ENCODE assay signal across 10 cellular contexts in the genomic region with DNA sequence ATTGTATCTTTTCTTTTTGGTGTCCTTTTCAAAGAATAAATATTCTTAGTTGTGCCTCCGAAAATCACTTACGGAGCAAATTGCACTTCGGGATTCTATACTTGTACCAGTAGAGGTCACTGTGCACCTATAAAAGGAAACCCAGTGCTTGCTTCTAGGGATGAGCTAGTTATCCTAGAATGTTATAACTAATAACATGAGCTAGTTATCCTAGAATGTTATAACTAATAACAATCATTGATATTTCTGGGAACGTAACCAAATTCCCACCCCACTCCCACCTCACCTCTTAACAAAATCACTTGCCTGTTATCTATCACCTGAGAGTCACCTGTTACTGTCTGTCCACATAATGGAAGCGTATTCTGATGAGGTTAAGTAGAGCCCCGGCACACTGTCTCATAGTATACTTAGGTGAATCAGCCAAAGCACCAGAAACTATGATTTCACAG.
DNase-seq lines count a peak whose midpoint lies in the region; ATAC-seq and TF ChIP-seq lines count a peak whose summit lies in the region.
"Had no signal": no experiment of that assay in that cellular context is flagged by ENCODE, and none has a peak within 500 bp of the region (broad histone marks: within the 10 kb centered on the region; RNA-seq: fewer than 3 reads in every experiment).

No MANE protein-coding gene starts in this region.

- no peak overlapping the region for H3K4me3 Mint-ChIP-seq in activated T-helper 2 cell treated with anti-CD3 and anti-CD28 coated beads, Interferon-gamma antibody, Interleukin-2, Interleukin-4, amounts not matched to agents 10 μg/mL and 5 μg/mL and 100 μg/mL, durations not matched to agents 14 hours and 24 hours and 36 hours (ENCODE audit: low read depth)
- H3K4me3 Mint-ChIP-seq: IgD-negative memory B cell had no signal

- no peak for ATAC-seq in GM19467 (IDR thresholded peaks at IDR 0.05; ENCODE audit: unreplicated experiment)

- H3K9me3 Mint-ChIP-seq in activated T-helper 2 cell treated with anti-CD3 and anti-CD28 coated beads, Interferon-gamma antibody, Interleukin-2, Interleukin-4, amounts not matched to agents 10 μg/mL and 5 μg/mL and 100 μg/mL, durations not matched to agents 14 hours and 24 hours and 36 hours = no peaks in the 10 kb centered on the region
- H3K9me3 Mint-ChIP-seq: IgD-negative memory B cell had no signal

- peak; percentile 32 for TF ChIP-seq CTCF in GM13977 (IDR thresholded peaks at IDR 0.05; ENCODE audit: extremely low read depth, insufficient read depth, missing control alignments)
- TF ChIP-seq CTCF in choroid plexus epithelial cell (conservative IDR thresholded peaks at IDR 0.05; ENCODE audit: low read depth, low read length) = peak; percentile 71

- intact Hi-C loops in activated T-helper 2 cell treated with anti-CD3 and anti-CD28 coated beads, Interferon-gamma antibody, Interleukin-2, Interleukin-4, amounts not matched to agents 10 μg/mL and 5 μg/mL and 100 μg/mL, durations not matched to agents 14 hours and 24 hours and 36 hours (cut with micrococcal nuclease) = loop anchor here (1.0 kb wide), 1 partner anchor 306 kb away; no protein-coding TSS in a partner anchor

- peak; percentile 76 for DNase-seq in Ammon's horn (ENCODE audit: low spot score)
- peak; percentile 17 for DNase-seq in GM13977 (ENCODE audit: low spot score)
- peak; percentile 42 to 75 for DNase-seq in NCI-H526 (lab: John Stamatoyannopoulos, UW)
- DNase-seq in choroid plexus epithelial cell (ENCODE audit: low read depth) = peak; percentile 79
- peak; percentile 83 for DNase-seq in medulla oblongata (ENCODE audit: extremely low spot score)
- DNase-seq in GOT3 (lab: John Stamatoyannopoulos, UW) = no peak
- no peak for DNase-seq in activated T-helper 2 cell treated with anti-CD3 and anti-CD28 coated beads, Interferon-gamma antibody, Interleukin-2, Interleukin-4, amounts not matched to agents 10 μg/mL and 5 μg/mL and 100 μg/mL, durations not matched to agents 14 hours and 24 hours and 36 hours (ENCODE audit: low spot score)
- DNase-seq: left cardiac atrium had no signal

- H3K36me3 Mint-ChIP-seq in activated T-helper 2 cell treated with anti-CD3 and anti-CD28 coated beads, Interferon-gamma antibody, Interleukin-2, Interleukin-4, amounts not matched to agents 10 μg/mL and 5 μg/mL and 100 μg/mL, durations not matched to agents 14 hours and 24 hours and 36 hours (ENCODE audit: low read depth) = peaks cover 3% of the 10 kb centered on the region

- no peaks in the 10 kb centered on the region for H3K27me3 Mint-ChIP-seq in activated T-helper 2 cell treated with anti-CD3 and anti-CD28 coated beads, Interferon-gamma antibody, Interleukin-2, Interleukin-4, amounts not matched to agents 10 μg/mL and 5 μg/mL and 100 μg/mL, durations not matched to agents 14 hours and 24 hours and 36 hours (ENCODE audit: low read depth)
- H3K27me3 Mint-ChIP-seq: IgD-negative memory B cell had no signal

- H3K27ac Mint-ChIP-seq in activated T-helper 2 cell treated with anti-CD3 and anti-CD28 coated beads, Interferon-gamma antibody, Interleukin-2, Interleukin-4, amounts not matched to agents 10 μg/mL and 5 μg/mL and 100 μg/mL, durations not matched to agents 14 hours and 24 hours and 36 hours = no peak overlapping the region
- H3K27ac Mint-ChIP-seq: IgD-negative memory B cell had no signal

- in situ Hi-C loops in GM13977 (cut with MboI; ENCODE audit: low pct_unique_long_range_greater_than_20kb, low sequenced_read_pairs, unreplicated experiment) = no loop called here

- H3K4me3 ChIP-seq in choroid plexus epithelial cell (ENCODE audit: low read depth, low read length) = no peak overlapping the region

- H3K4me1 Mint-ChIP-seq in activated T-helper 2 cell treated with anti-CD3 and anti-CD28 coated beads, Interferon-gamma antibody, Interleukin-2, Interleukin-4, amounts not matched to agents 10 μg/mL and 5 μg/mL and 100 μg/mL, durations not matched to agents 14 hours and 24 hours and 36 hours (ENCODE audit: low read depth) = peaks cover 6% of the 10 kb centered on the region

Comparison
In these comparisons a context has a peak if more than half of its experiments do, and no peak if none do; other contexts are left out.
1. DNase-seq: peak in Ammon's horn (single experiment), GM13977 (single experiment), NCI-H526 (2 of 2), choroid plexus epithelial cell (single experiment) and medulla oblongata (single experiment); none in GOT3 (single experiment) and activated T-helper 2 cell treated with anti-CD3 and anti-CD28 coated beads, Interferon-gamma antibody, Interleukin-2, Interleukin-4, amounts not matched to agents 10 μg/mL and 5 μg/mL and 100 μg/mL, durations not matched to agents 14 hours and 24 hours and 36 hours (single experiment).